8 cellular contexts compared by ENCODE assay signal in genomic region chr11:65445101-65445603, GRCh38. TPM values are rescaled to one million over a fixed set of nuclear protein-coding genes. Genes with fewer than 3 reads are reported as not detected.
A peak's percentile ranks its signal among the peaks of the same experiment; 100 is the strongest.
DNase-seq lines count a peak whose midpoint lies in the region; TF ChIP-seq lines count a peak whose summit lies in the region.

No MANE protein-coding gene starts in this region.

- no peak for DNase-seq in MM.1S
- peak; percentile 38 for DNase-seq in MCF 10A (ENCODE audit: unreplicated experiment)
- DNase-seq in lung microvascular endothelial cell (ENCODE audit: low read depth in 2 of 2), result peak; percentile 53 to 55
- DNase-seq in iPS-NIHi7 (ENCODE audit: extremely low spot score), result no peak
- no peak for DNase-seq in COLO829 (ENCODE audit: low spot score)
- DNase-seq in inferior parietal cortex (ENCODE audit: extremely low spot score), result no peak
- no peak for DNase-seq in midbrain (lab: John Stamatoyannopoulos, UW)

- H3F3A ChIP-seq in MM.1S (ENCODE audit: insufficient read depth, low read length), result peaks cover 71% of the 10 kb centered on the region

- no peaks in the 10 kb centered on the region for H3K27me3 Mint-ChIP-seq in MCF 10A (ENCODE audit: insufficient read depth, unreplicated experiment)

- peaks cover 5% of the 10 kb centered on the region for H3K79me2 ChIP-seq in ACC112 (ENCODE audit: control insufficient read depth, insufficient read depth, low read length, unreplicated experiment)
- H3K79me2 ChIP-seq in MM.1S (ENCODE audit: low read length), result peaks cover 9% of the 10 kb centered on the region

- CTCF ChIA-PET in MCF 10A (lab: Yijun Ruan, JAX), result interaction anchor here (0.9 kb wide), 1 partner anchor 29 kb away, joined by 3 read pairs; no protein-coding TSS in a partner anchor

- no peak overlapping the region for H3K4me2 ChIP-seq in MM.1S (ENCODE audit: low read depth, low read length)

- H3K9ac ChIP-seq in MM.1S (ENCODE audit: low read length), result no peak overlapping the region

- H3K36me3 Mint-ChIP-seq in MCF 10A (ENCODE audit: insufficient read depth, unreplicated experiment), result peaks cover 100% of the 10 kb centered on the region

- no peaks in the 10 kb centered on the region for H3K9me2 ChIP-seq in MM.1S (replicated peaks; ENCODE audit: insufficient read depth, low read length)

- H3K27me3 ChIP-seq in ACC112 (ENCODE audit: insufficient read depth, low read length), result no peaks in the 10 kb centered on the region
- H3K27me3 ChIP-seq in MM.1S (replicated peaks; ENCODE audit: insufficient read depth, low read length), result no peaks in the 10 kb centered on the region

- H3K4me1 Mint-ChIP-seq in MCF 10A (ENCODE audit: insufficient read depth, unreplicated experiment), result peaks cover 44% of the 10 kb centered on the region

- H3K36me3 ChIP-seq in ACC112 (ENCODE audit: insufficient read depth, low read length) (peaks cover 6% of the 10 kb centered on the region; the same call in 1 of the 2 replicates), MM.1S (replicated peaks; ENCODE audit: insufficient read depth, low read length) (no peaks in the 10 kb centered on the region)

- no peak overlapping the region for H3K4me3 Mint-ChIP-seq in MCF 10A (ENCODE audit: unreplicated experiment)

- no peaks in the 10 kb centered on the region for H3K9me3 Mint-ChIP-seq in MCF 10A (ENCODE audit: unreplicated experiment)

- intact Hi-C loops in MCF 10A (cut with micrococcal nuclease), result no loop called here

- peak overlapping the region; percentile 42 for H3K27ac ChIP-seq in ACC112 (ENCODE audit: low read depth, low read length)
- peak overlapping the region; percentile 37; the same call in 1 of the 2 replicates for H3K27ac ChIP-seq in MM.1S (ENCODE audit: low read length)

- H3K4me3 ChIP-seq in ACC112 (ENCODE audit: low read depth, low read length) (no peak overlapping the region), MM.1S (ENCODE audit: low read length) (no peak overlapping the region)

- H3K27ac Mint-ChIP-seq in MCF 10A (ENCODE audit: low read depth, unreplicated experiment), result peak overlapping the region; percentile 82

- peaks cover 8% of the 10 kb centered on the region; the same call in 1 of the 2 replicates for H4K20me1 ChIP-seq in MM.1S (ENCODE audit: insufficient read depth, low read length)

- no peaks in the 10 kb centered on the region for H3K9me3 ChIP-seq in MM.1S (replicated peaks; ENCODE audit: insufficient read depth, low read length)

- H2AFZ ChIP-seq in ACC112 (ENCODE audit: low read length, unreplicated experiment) (no peak overlapping the region), MM.1S (ENCODE audit: low read length) (no peak overlapping the region)

- POLR2A ChIA-PET in MCF 10A (lab: Yijun Ruan, JAX), result interaction anchor here (2.0 to 11.6 kb wide), 7 partner anchors 9 to 63 kb away, joined by 8 to 391 read pairs (median 130); partner anchors contain the start of genes MALAT1 and NEAT1

- TF ChIP-seq CTCF in MM.1S (IDR thresholded peaks at IDR 0.05; ENCODE audit: low read length), result no peak
- TF ChIP-seq CTCF in MCF 10A (IDR thresholded peaks at IDR 0.05; ENCODE audit: unreplicated experiment), result no peak

- BruUV-seq in MCF 10A (replicated peaks; lab: Mats Ljungman, UMichigan), result no TSS peak

- peaks cover 28% of the 10 kb centered on the region for H3K4me1 ChIP-seq in ACC112 (ENCODE audit: control insufficient read depth, insufficient read depth, low read length, unreplicated experiment)
- H3K4me1 ChIP-seq in MM.1S (ENCODE audit: low read length), result peaks cover 25% of the 10 kb centered on the region

RNA-seq across cellular contexts. Expression of gene NEAT1, which starts 22.6 kb away (rescaled TPM):
- 1,026 and 1,292 TPM in 2 replicates for total RNA-seq in MCF 10A (2022)
- 26.4 and 94.2 TPM in 2 replicates for total RNA-seq in lung microvascular endothelial cell

RNA-seq across cellular contexts. Expression of gene MALAT1, which starts 53.7 kb away (rescaled TPM):
- total RNA-seq in MCF 10A (2022), result 10,851 and 12,068 TPM in 2 replicates
- 1,818 and 2,739 TPM in 2 replicates for total RNA-seq in lung microvascular endothelial cell

RNA-seq across cellular contexts. Expression of gene FRMD8, which starts 58.7 kb away (rescaled TPM):
- total RNA-seq in MCF 10A (2022), result 18.9 and 21.7 TPM in 2 replicates
- 63.4 and 82.9 TPM in 2 replicates for total RNA-seq in lung microvascular endothelial cell

Comparison
In these comparisons a context has a peak if more than half of its experiments do, and no peak if none do; other contexts are left out.
1. DNase-seq: peak in MCF 10A (single experiment) and lung microvascular endothelial cell (2 of 2); none in MM.1S (single experiment), iPS-NIHi7 (single experiment), COLO829 (single experiment), inferior parietal cortex (single experiment) and midbrain (single experiment).
2. RNA of gene NEAT1, which starts 22.6 kb away (total RNA-seq): 1,026 to 1,292 TPM in MCF 10A; 26.4 to 94.2 TPM in lung microvascular endothelial cell; every median in the first group is over 10 times any median in the second.